Comparison of ENCODE assay signal across 23 cellular contexts in genomic region chr12:24945039-24945438, GRCh38. TPM values are rescaled to one million over a fixed set of nuclear protein-coding genes. Genes with fewer than 3 reads are reported as not detected.
A peak's percentile ranks its signal among the peaks of the same experiment; 100 is the strongest.
DNase-seq lines count a peak whose midpoint lies in the region; ATAC-seq, FAIRE-seq and TF ChIP-seq lines count a peak whose summit lies in the region.
"Had no signal": no experiment of that assay in that cellular context is flagged by ENCODE, and none has a peak within 500 bp of the region (broad histone marks: within the 10 kb centered on the region; RNA-seq: fewer than 3 reads in every experiment).

No MANE protein-coding gene starts in this region.

- no peak for TF ChIP-seq POLR2A in HepG2 (IDR thresholded peaks at IDR 0.05; ENCODE audit: insufficient read depth in 1 of 2, low read depth in 2 of 2, low read length in 2 of 2)
- no peak for TF ChIP-seq POLR2A in right lobe of liver (IDR thresholded peaks at IDR 0.05)

- no peak overlapping the region for H2BK5ac ChIP-seq in mesenchymal stem cell (ENCODE audit: low read depth, low read length, poor library complexity, severe bottlenecking)

- TF ChIP-seq EP300 in HepG2 (IDR thresholded peaks at IDR 0.05; ENCODE audit: low read depth in 2 of 2, low read length in 2 of 2): no peak
- TF ChIP-seq EP300 in HepG2 (CRISPR knock-in tag; IDR thresholded peaks at IDR 0.05; ENCODE audit: borderline replicate concordance): no peak

- H3K27me3 ChIP-seq in HepG2 (ENCODE audit: control insufficient read depth in 1 of 2, insufficient read depth in 2 of 2, low read length in 2 of 2): no peaks in the 10 kb centered on the region; a peak in 1 of 5 replicates
- H3K27me3 ChIP-seq in right lobe of liver: no peaks in the 10 kb centered on the region
- H3K27me3 ChIP-seq in SJCRH30: no peaks in the 10 kb centered on the region
- H3K27me3 ChIP-seq in mesenchymal stem cell (ENCODE audit: control insufficient read depth in 1 of 2, insufficient read depth in 1 of 2, low read length in 2 of 2): no peaks in the 10 kb centered on the region
- peaks cover 4 to 8% of the 10 kb centered on the region in 2 donors for H3K27me3 ChIP-seq in small intestine (ENCODE audit: control insufficient read depth in 2 of 2, insufficient read depth in 2 of 2, low read length in 2 of 2)
- H3K27me3 ChIP-seq: vagina had no signal

- in situ Hi-C loops in HepG2 (cut with HindIII; ENCODE audit: extremely low pct_ligation_motif_present, low pct_unique_long_range_greater_than_20kb): no loop called here

- no peak for TF ChIP-seq CTCF in HepG2 (CRISPR knock-in tag; IDR thresholded peaks at IDR 0.05)
- TF ChIP-seq CTCF in right lobe of liver (IDR thresholded peaks at IDR 0.05): no peak

- H4K8ac ChIP-seq in mesenchymal stem cell (ENCODE audit: low read length): no peak overlapping the region

- no peak for FAIRE-seq in HepG2 (lab: Jason Lieb, UNC)
- no peak for FAIRE-seq in small intestine (lab: Jason Lieb, UNC)

- H3K4me2 ChIP-seq in HepG2 (ENCODE audit: low read depth, low read length) (no peak overlapping the region), mesenchymal stem cell (ENCODE audit: low read length, poor library complexity, severe bottlenecking) (no peak overlapping the region)

- peaks cover 44% of the 10 kb centered on the region for H3K79me2 ChIP-seq in HepG2 (ENCODE audit: insufficient read depth, low read length)

- peaks cover 15% of the 10 kb centered on the region for H3K79me1 ChIP-seq in mesenchymal stem cell (replicated peaks; ENCODE audit: low read length, poor library complexity, severe bottlenecking)

- H3K9ac ChIP-seq in HepG2 (ENCODE audit: insufficient read depth, low read depth, low read length): no peak overlapping the region
- no peak overlapping the region for H3K9ac ChIP-seq in mesenchymal stem cell (ENCODE audit: low read length)

- H3K4me1 ChIP-seq in HepG2 (ENCODE audit: insufficient read depth, low read length): peaks cover 55% of the 10 kb centered on the region
- no peaks in the 10 kb centered on the region for H3K4me1 ChIP-seq in right lobe of liver
- peaks cover 33% of the 10 kb centered on the region for H3K4me1 ChIP-seq in SJCRH30
- peaks cover 4% of the 10 kb centered on the region for H3K4me1 ChIP-seq in mesenchymal stem cell (ENCODE audit: control insufficient read depth, insufficient read depth, low read depth, low read length)
- H3K4me1 ChIP-seq in small intestine (ENCODE audit: control insufficient read depth in 2 of 2, insufficient read depth in 1 of 2, low read depth in 1 of 2, low read length in 1 of 2): no peaks in the 10 kb centered on the region

- H3K4me3 ChIP-seq in HepG2 (replicated peaks in 1 of 3; ENCODE audit: insufficient read depth in 1 of 3, low read depth in 2 of 3, low read length in 3 of 3): no peak overlapping the region
- H3K4me3 ChIP-seq in right lobe of liver: no peak overlapping the region
- H3K4me3 ChIP-seq in SJCRH30: no peak overlapping the region
- no peak overlapping the region for H3K4me3 ChIP-seq in mesenchymal stem cell (ENCODE audit: insufficient read depth in 1 of 2, low read depth in 1 of 2, low read length in 2 of 2)
- no peak overlapping the region for H3K4me3 ChIP-seq in small intestine (ENCODE audit: low read depth in 1 of 2, low read length in 2 of 2)
- H3K4me3 ChIP-seq: HAP-1, stomach, vagina had no signal

- POLR2A ChIA-PET in HepG2 (lab: Yijun Ruan, JAX): no interaction called here

- H3K14ac ChIP-seq in mesenchymal stem cell (ENCODE audit: low read length in 2 of 2): no peak overlapping the region

- H2AFZ ChIP-seq in HepG2 (ENCODE audit: low read length) (no peak overlapping the region), mesenchymal stem cell (ENCODE audit: low read depth, low read length) (no peak overlapping the region)

- no peak for ATAC-seq in HepG2
- ATAC-seq in right lobe of liver: no peak
- ATAC-seq: activated CD4-positive, alpha-beta T cell treated with anti-CD3 and anti-CD28 coated beads for 36 hours; activated naive CD4-positive, alpha-beta T cell treated with anti-CD3 and anti-CD28 coated beads, Interleukin-2, amount 50 U/mL, for 72 hours; right cardiac atrium; Right ventricle myocardium inferior had no signal

- no peak overlapping the region for H3K4ac ChIP-seq in mesenchymal stem cell (ENCODE audit: low read depth in 1 of 2, low read length in 2 of 2)

- H2BK120ac ChIP-seq in mesenchymal stem cell (ENCODE audit: low read depth, low read length): no peak overlapping the region

- CTCF ChIA-PET in HepG2 (lab: Yijun Ruan, JAX; ENCODE audit: low intra/inter-chr PET ratio, low total read pairs): no interaction called here

- BruUV-seq in HepG2 (replicated peaks; lab: Mats Ljungman, UMichigan): no TSS peak

- H2BK12ac ChIP-seq in mesenchymal stem cell (ENCODE audit: low read length in 2 of 2): no peak overlapping the region

- H3K9me3 ChIP-seq in HepG2 (ENCODE audit: low read length) (no peaks in the 10 kb centered on the region), right lobe of liver (no peaks in the 10 kb centered on the region), SJCRH30 (replicated peaks) (no peaks in the 10 kb centered on the region), mesenchymal stem cell (ENCODE audit: control insufficient read depth, low read length) (no peaks in the 10 kb centered on the region), small intestine (ENCODE audit: control insufficient read depth, low read depth) (no peaks in the 10 kb centered on the region)
- H3K9me3 ChIP-seq: HAP-1, stomach, vagina had no signal

- no peak for TF ChIP-seq RAD21 in HepG2 (CRISPR knock-in tag; IDR thresholded peaks at IDR 0.05)

- no peak overlapping the region for H2AK5ac ChIP-seq in mesenchymal stem cell (ENCODE audit: low read length, severe bottlenecking)

- no peak overlapping the region for H4K91ac ChIP-seq in mesenchymal stem cell (ENCODE audit: low read length)

- H3K27ac ChIP-seq in HepG2 (ENCODE audit: extremely low read length, insufficient read depth, low read length): no peak overlapping the region
- no peak overlapping the region for H3K27ac ChIP-seq in right lobe of liver
- H3K27ac ChIP-seq in SJCRH30: peak overlapping the region; percentile 94
- peak overlapping the region; percentile 43 for H3K27ac ChIP-seq in mesenchymal stem cell (ENCODE audit: low read length, poor library complexity, severe bottlenecking)
- H3K27ac ChIP-seq in small intestine (ENCODE audit: low read depth in 1 of 2, low read length in 1 of 2): no peak overlapping the region
- H3K27ac ChIP-seq: stomach, vagina had no signal

- H3K36me3 ChIP-seq in HepG2 (replicated peaks in 1 of 2; ENCODE audit: control insufficient read depth in 1 of 2, insufficient read depth in 2 of 2, low read length in 2 of 2) (no peaks in the 10 kb centered on the region; a peak in 2 of 5 replicates), right lobe of liver (no peaks in the 10 kb centered on the region), SJCRH30 (peaks cover 40% of the 10 kb centered on the region), mesenchymal stem cell (ENCODE audit: control insufficient read depth in 1 of 2, insufficient read depth in 2 of 2, low read depth in 1 of 2, low read length in 2 of 2) (peaks cover 3 to 13% of the 10 kb centered on the region in 2 experiments), small intestine (ENCODE audit: control insufficient read depth in 2 of 2, insufficient read depth in 2 of 2, low read length in 2 of 2) (no peaks in the 10 kb centered on the region)
- H3K36me3 ChIP-seq: stomach, vagina had no signal

- H3K18ac ChIP-seq in mesenchymal stem cell (ENCODE audit: low read depth in 1 of 2, low read length in 2 of 2): no peak overlapping the region

- WGBS in HepG2 (ENCODE audit: low lambda C conversion rate): 100% methylated on average over 1 of the region's 1 CpG
- 84% methylated on average over 1 of the region's 1 CpG for WGBS in right lobe of liver (ENCODE audit: insufficient coverage, low coverage, low lambda C conversion rate, missing lambda C conversion rate)
- no CpG with 5 or more reads among the region's 1 CpG for WGBS in mesenchymal stem cell
- 80 to 97% (median 95%) methylated on average over 1 of the region's 1 CpG for WGBS in small intestine, 3 donors

- DNase-seq in HepG2 (ENCODE audit: low spot score) (no peak), right lobe of liver (no peak), SJCRH30 (peak in 1 of 2 experiments; percentile 80), mesenchymal stem cell (no peak), small intestine (no peak), AML-193 (lab: John Stamatoyannopoulos, UW) (no peak), NCI-H1436 treated with DMSO at 0.1 percent for 48 hours (lab: John Stamatoyannopoulos, UW) (no peak)
- no peak for DNase-seq in activated CD4-positive, alpha-beta T cell treated with anti-CD3 and anti-CD28 coated beads for 48 hours
- DNase-seq: activated CD4-positive, alpha-beta T cell treated with anti-CD3 and anti-CD28 coated beads for 36 hours; activated T-cell treated with anti-CD3 and anti-CD28 coated beads for 4 hours; amygdala; effector CD8-positive, alpha-beta T cell; mammary epithelial cell; NCI-H1048; posterior cingulate gyrus; right cardiac atrium; stimulated activated CD4-positive, alpha-beta T cell treated with anti-CD3 and anti-CD28 coated beads, Interleukin-12 subunit alpha, Interleukin-12 subunit beta, amount 100 ng/mL, for 4 hours; stimulated activated CD4-positive, alpha-beta T cell treated with anti-CD3 and anti-CD28 coated beads, Interleukin-2, amount 100 ng/mL, for 48 hours; stomach had no signal

- no peak overlapping the region for H3K23ac ChIP-seq in mesenchymal stem cell (ENCODE audit: low read length in 2 of 2)

- H2BK15ac ChIP-seq in mesenchymal stem cell (ENCODE audit: low read depth, poor library complexity, severe bottlenecking): no peak overlapping the region

- H4K20me1 ChIP-seq in HepG2 (ENCODE audit: insufficient read depth, low read length): no peaks in the 10 kb centered on the region

- intact Hi-C loops in HepG2 (cut with micrococcal nuclease; ENCODE audit: unreplicated experiment): no loop called here
- intact Hi-C loops in right lobe of liver (cut with DNase I): no loop called here

RNA-seq across cellular contexts. Expression of gene BCAT1, which starts 3.9 kb away (rescaled TPM):
- total RNA-seq in HepG2 (2016; rRNA removed; fragmentation: Illumina TruSeq; extraction: Trizol) (75.5 and 142 TPM in 2 replicates), right lobe of liver (1 to 10 TPM in 5 of 6 experiments, under 1 TPM in 1; 0.86 to 6.0 (median 2.7) TPM)
- total RNA-seq in HepG2 (2016; cell fraction: cytosol; rRNA removed; fragmentation: Illumina TruSeq; extraction: Trizol; ENCODE audit: low read depth): 5.6 and 7.0 TPM in 2 replicates
- total RNA-seq in HepG2 (2016; cell fraction: insoluble cytoplasmic fraction; rRNA removed; fragmentation: Illumina TruSeq; extraction: Trizol): 72.9 and 129 TPM in 2 replicates
- total RNA-seq in HepG2 (2016; cell fraction: membrane; rRNA removed; fragmentation: Illumina TruSeq; extraction: Trizol): 13.3 and 15.4 TPM in 2 replicates
- total RNA-seq in HepG2 (2016; cell fraction: nucleus; rRNA removed; fragmentation: Illumina TruSeq; extraction: Trizol): 33.0 and 33.1 TPM in 2 replicates
- polyA plus RNA-seq in HepG2 (2011; rRNA removed) (7.8 and 8.0 TPM in 2 replicates), small intestine (1 to 10 TPM in 2 of 3 donors, under 1 TPM in 1; 0.22 to 5.3 (median 2.4) TPM)
- polyA plus RNA-seq in HepG2 (2011; cell fraction: cytosol; rRNA removed): 3.9 and 5.8 TPM in 2 replicates
- polyA plus RNA-seq in HepG2 (2011; cell fraction: nucleus; rRNA removed): 5.0 and 7.8 TPM in 2 replicates
- 20.1 and 29.8 TPM in 2 replicates for polyA plus RNA-seq in HepG2 (2012)
- 2.8 and 5.4 TPM in 2 replicates for polyA plus RNA-seq in HepG2 (2016; cell fraction: cytosol; fragmentation: Illumina TruSeq; extraction: Trizol; ENCODE audit: low read depth)
- polyA plus RNA-seq in HepG2 (2016; cell fraction: insoluble cytoplasmic fraction; fragmentation: Illumina TruSeq; extraction: Trizol; ENCODE audit: low read depth): 42.2 and 43.3 TPM in 2 replicates
- 6.0 and 6.1 TPM in 2 replicates for polyA plus RNA-seq in HepG2 (2016; cell fraction: membrane; fragmentation: Illumina TruSeq; extraction: Trizol; ENCODE audit: low read depth)
- 16.8 and 16.9 TPM in 2 replicates for polyA plus RNA-seq in HepG2 (2016; cell fraction: nucleus; fragmentation: Illumina TruSeq; extraction: Trizol; ENCODE audit: insufficient read depth, low read depth)
- polyA minus RNA-seq in HepG2 (2011; rRNA and poly(A)+ RNA removed; ENCODE audit: low replicate concordance): 0.49 and 19.4 TPM in 2 replicates
- polyA minus RNA-seq in HepG2 (2011; cell fraction: cytosol; rRNA and poly(A)+ RNA removed): 29.5 and 39.7 TPM in 2 replicates
- 30.2 and 33.6 TPM in 2 replicates for polyA minus RNA-seq in HepG2 (2011; cell fraction: nucleus; rRNA and poly(A)+ RNA removed)
- total RNA-seq in SJCRH30 (2014; rRNA removed; shearing (Covaris generic)): 231 and 239 TPM in 2 replicates
- 65.2 TPM for polyA plus RNA-seq in mesenchymal stem cell (2013, experiment 1 of 2)
- 68.3 TPM for polyA plus RNA-seq in mesenchymal stem cell (2013, experiment 2 of 2)

Comparison
In these comparisons a context has a peak if more than half of its experiments do, and no peak if none do; other contexts are left out.
1. H3K27ac ChIP-seq: peak in SJCRH30 (single experiment) and mesenchymal stem cell (single experiment); none in HepG2 (single experiment), right lobe of liver (0 of 3) and small intestine (0 of 2).